8 cellular contexts compared by ENCODE assay signal in genomic region chr16:87461466-87461975, GRCh38. TPM values are rescaled to one million over a fixed set of nuclear protein-coding genes. Genes with fewer than 3 reads are reported as not detected.
DNase-seq lines count a peak whose midpoint lies in the region; ATAC-seq and TF ChIP-seq lines count a peak whose summit lies in the region.

No MANE protein-coding gene starts in this region.

- H3K27ac ChIP-seq in hepatocyte: peak overlapping the region; percentile 69

- in situ Hi-C loops in ACHN (cut with HindIII; ENCODE audit: low pct_ligation_motif_present, low pct_unique_long_range_greater_than_20kb, low sequenced_read_pairs) (no loop called here), GM18951 (cut with MboI; ENCODE audit: low sequenced_read_pairs, unreplicated experiment) (no loop called here)

- H3K9me2 ChIP-seq in hepatocyte (replicated peaks; ENCODE audit: insufficient read depth): no peaks in the 10 kb centered on the region

- H3K4me1 ChIP-seq in adipocyte (ENCODE audit: control insufficient read depth, insufficient read depth, low read length): peaks cover 79% of the 10 kb centered on the region
- peaks cover 35% of the 10 kb centered on the region for H3K4me1 ChIP-seq in hepatocyte (ENCODE audit: insufficient read depth)

- TF ChIP-seq POLR2A in GM18951 (IDR thresholded peaks at IDR 0.05; ENCODE audit: extremely low read depth, insufficient read depth, insufficient read length): peak; percentile 25

- H3K36me3 Mint-ChIP-seq in stimulated activated naive B cell treated with anti-CD40 and anti-IgM and Interleukin-4, amounts not matched to agents 10 μg/mL and 1 μg/mL and 100 μg/mL, for 72 hours: peaks cover 0 to 5% of the 10 kb centered on the region in 2 donors
- H3K36me3 Mint-ChIP-seq in stimulated activated effector memory CD8-positive, alpha-beta T cell treated with anti-CD3 and anti-CD28 coated beads, Interleukin-12 subunit alpha, Interleukin-12 subunit beta, amount 100 ng/mL, for 72 hours: peaks cover 26% of the 10 kb centered on the region

- no peak overlapping the region for H3K27ac Mint-ChIP-seq in stimulated activated naive B cell treated with anti-CD40 and anti-IgM and Interleukin-4, amounts not matched to agents 10 μg/mL and 1 μg/mL and 100 μg/mL, for 72 hours
- H3K27ac Mint-ChIP-seq in stimulated activated effector memory CD8-positive, alpha-beta T cell treated with anti-CD3 and anti-CD28 coated beads, Interleukin-12 subunit alpha, Interleukin-12 subunit beta, amount 100 ng/mL, for 72 hours: no peak overlapping the region

- ATAC-seq in stimulated activated naive B cell treated with anti-CD40 and anti-IgM and Interleukin-4, amounts not matched to agents 10 μg/mL and 1 μg/mL and 100 μg/mL, for 72 hours (replicated peaks): no peak
- ATAC-seq in stimulated activated effector memory CD8-positive, alpha-beta T cell treated with anti-CD3 and anti-CD28 coated beads, Interleukin-12 subunit alpha, Interleukin-12 subunit beta, amount 100 ng/mL, for 72 hours: no peak

- peaks cover 52% of the 10 kb centered on the region for H3K79me2 ChIP-seq in hepatocyte

- H3K36me3 ChIP-seq in adipocyte (ENCODE audit: control insufficient read depth, insufficient read depth, low read length, severe bottlenecking): peaks cover 18% of the 10 kb centered on the region
- no peaks in the 10 kb centered on the region for H3K36me3 ChIP-seq in hepatocyte (replicated peaks; ENCODE audit: insufficient read depth, low read depth)

- H4K20me1 ChIP-seq in hepatocyte (ENCODE audit: insufficient read depth, poor library complexity, severe bottlenecking): peaks cover 12% of the 10 kb centered on the region

- H3K4me3 ChIP-seq in adipocyte (ENCODE audit: low read length): no peak overlapping the region
- no peak overlapping the region for H3K4me3 ChIP-seq in hepatocyte

- no peaks in the 10 kb centered on the region for H3K9me3 Mint-ChIP-seq in stimulated activated naive B cell treated with anti-CD40 and anti-IgM and Interleukin-4, amounts not matched to agents 10 μg/mL and 1 μg/mL and 100 μg/mL, for 72 hours
- H3K9me3 Mint-ChIP-seq in stimulated activated effector memory CD8-positive, alpha-beta T cell treated with anti-CD3 and anti-CD28 coated beads, Interleukin-12 subunit alpha, Interleukin-12 subunit beta, amount 100 ng/mL, for 72 hours: no peaks in the 10 kb centered on the region

- peak; percentile 60 for TF ChIP-seq CTCF in hepatocyte (IDR thresholded peaks at IDR 0.05; ENCODE audit: poor library complexity)

- H3K4me1 Mint-ChIP-seq in stimulated activated naive B cell treated with anti-CD40 and anti-IgM and Interleukin-4, amounts not matched to agents 10 μg/mL and 1 μg/mL and 100 μg/mL, for 72 hours: peaks cover 22 to 37% of the 10 kb centered on the region in 2 donors
- peaks cover 41% of the 10 kb centered on the region for H3K4me1 Mint-ChIP-seq in stimulated activated effector memory CD8-positive, alpha-beta T cell treated with anti-CD3 and anti-CD28 coated beads, Interleukin-12 subunit alpha, Interleukin-12 subunit beta, amount 100 ng/mL, for 72 hours

- H3K9ac ChIP-seq in adipocyte (ENCODE audit: low read length): peak overlapping the region; percentile 14

- peak; percentile 97 for DNase-seq in ACHN
- peak; percentile 94 for DNase-seq in NCI-H2107 treated with DMSO at 0.1 percent for 48 hours (lab: John Stamatoyannopoulos, UW; ENCODE audit: unreplicated experiment)
- no peak for DNase-seq in adipocyte (ENCODE audit: low read depth)
- peak; percentile 95 for DNase-seq in hepatocyte (ENCODE audit: low spot score)
- DNase-seq in stimulated activated naive B cell treated with anti-CD40 and anti-IgM and Interleukin-4, amounts not matched to agents 10 μg/mL and 1 μg/mL and 100 μg/mL, for 72 hours: peak; percentile 11
- DNase-seq in SKM-1 (lab: John Stamatoyannopoulos, UW; ENCODE audit: unreplicated experiment): no peak
- DNase-seq in stimulated activated effector memory CD8-positive, alpha-beta T cell treated with anti-CD3 and anti-CD28 coated beads, Interleukin-12 subunit alpha, Interleukin-12 subunit beta, amount 100 ng/mL, for 72 hours (ENCODE audit: low spot score in 2 of 2): no peak

- WGBS in hepatocyte (ENCODE audit: low lambda C conversion rate, missing lambda C conversion rate): 16% methylated on average over 9 of the region's 9 CpGs

- H3K9me3 ChIP-seq in adipocyte (ENCODE audit: control insufficient read depth, low read length): no peaks in the 10 kb centered on the region
- no peaks in the 10 kb centered on the region for H3K9me3 ChIP-seq in hepatocyte (ENCODE audit: low read depth)

- peak overlapping the region; percentile 73 for H3K4me2 ChIP-seq in hepatocyte

- H3K4me3 Mint-ChIP-seq in stimulated activated naive B cell treated with anti-CD40 and anti-IgM and Interleukin-4, amounts not matched to agents 10 μg/mL and 1 μg/mL and 100 μg/mL, for 72 hours: no peak overlapping the region
- no peak overlapping the region for H3K4me3 Mint-ChIP-seq in stimulated activated effector memory CD8-positive, alpha-beta T cell treated with anti-CD3 and anti-CD28 coated beads, Interleukin-12 subunit alpha, Interleukin-12 subunit beta, amount 100 ng/mL, for 72 hours

- no peaks in the 10 kb centered on the region for H3K27me3 ChIP-seq in adipocyte (replicated peaks; ENCODE audit: control insufficient read depth, insufficient read depth, low read length)
- H3K27me3 ChIP-seq in hepatocyte: no peaks in the 10 kb centered on the region

- no peak overlapping the region for H2AFZ ChIP-seq in hepatocyte

- H3K27me3 Mint-ChIP-seq in stimulated activated naive B cell treated with anti-CD40 and anti-IgM and Interleukin-4, amounts not matched to agents 10 μg/mL and 1 μg/mL and 100 μg/mL, for 72 hours: peaks cover 0 to 14% of the 10 kb centered on the region in 2 donors

RNA-seq across cellular contexts. Expression of gene ZCCHC14, which starts 31.3 kb away (rescaled TPM):
- 12.6 and 14.5 TPM in 2 replicates for total RNA-seq in hepatocyte
- 4.3 and 5.8 TPM in 2 replicates for polyA plus RNA-seq in hepatocyte

Comparison
In these comparisons a context has a peak if more than half of its experiments do, and no peak if none do; other contexts are left out.
1. DNase-seq: peak in ACHN (single experiment), NCI-H2107 treated with DMSO at 0.1 percent for 48 hours (single experiment), hepatocyte (single experiment) and stimulated activated naive B cell treated with anti-CD40 and anti-IgM and Interleukin-4, amounts not matched to agents 10 μg/mL and 1 μg/mL and 100 μg/mL, for 72 hours (single experiment); none in adipocyte (single experiment), SKM-1 (single experiment) and stimulated activated effector memory CD8-positive, alpha-beta T cell treated with anti-CD3 and anti-CD28 coated beads, Interleukin-12 subunit alpha, Interleukin-12 subunit beta, amount 100 ng/mL, for 72 hours (0 of 2).